In genomic region chr17:64603987-64604386, GRCh38 we compare ENCODE assay signal across 1 cellular context.
TF ChIP-seq lines count a peak whose summit lies in the region.

No MANE protein-coding gene starts in this region.

TF ChIP-seq in GM23338, 12 proteins besides CTCF, POLR2A, EP300 and RAD21 (continued from another document):
- no peak for TF ChIP-seq ZNF462 (CRISPR knock-in tag; IDR thresholded peaks at IDR 0.05)
- TF ChIP-seq CREB1 (CRISPR knock-in tag; IDR thresholded peaks at IDR 0.05; ENCODE audit: low read depth) = no peak
- no peak for TF ChIP-seq NANOG (IDR thresholded peaks at IDR 0.05; ENCODE audit: borderline replicate concordance)
- no peak for TF ChIP-seq STAT1 (IDR thresholded peaks at IDR 0.05; ENCODE audit: unreplicated experiment)
- TF ChIP-seq REST (IDR thresholded peaks at IDR 0.05; ENCODE audit: unreplicated experiment) = no peak
